In the genomic region with DNA sequence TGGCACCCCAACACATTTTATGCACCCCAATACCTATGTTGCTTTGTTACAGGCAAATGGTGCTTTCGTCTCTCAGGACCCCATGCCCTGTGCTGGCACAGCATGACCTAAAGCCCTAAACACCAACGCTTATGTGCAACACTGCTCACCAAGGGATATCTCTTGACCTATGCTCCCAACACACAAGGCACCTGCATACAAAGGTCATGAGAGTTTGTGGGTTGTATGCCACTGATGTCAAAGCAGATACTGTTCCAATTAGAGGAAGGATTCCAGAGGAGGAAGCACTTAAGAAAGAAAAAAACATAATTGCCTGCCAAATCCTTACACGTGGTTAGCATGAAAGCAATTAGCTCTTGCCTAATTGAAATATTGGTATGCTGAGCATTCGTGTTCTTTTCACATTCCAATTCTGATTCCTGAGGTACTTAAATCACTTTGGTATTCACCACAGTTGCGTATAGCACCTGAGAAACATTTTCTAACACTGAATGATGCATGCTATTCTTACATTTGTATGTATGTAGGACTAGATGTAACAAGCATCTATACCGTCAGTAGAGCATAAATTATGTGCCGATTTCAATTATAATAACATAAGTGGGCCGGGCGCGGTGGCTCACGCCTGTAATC, we compare ENCODE assay signal across 19 cellular contexts. TPM values are rescaled to one million over a fixed set of nuclear protein-coding genes. Genes with fewer than 3 reads are reported as not detected.
"Had no signal": no experiment of that assay in that cellular context is flagged by ENCODE, and none has a peak within 500 bp of the region (broad histone marks: within the 10 kb centered on the region; RNA-seq: fewer than 3 reads in every experiment).

No MANE protein-coding gene starts in this region.

RNA-seq across cellular contexts. Expression of a gene that starts 14.3 kb away (rescaled TPM):
- total RNA-seq: naive thymus-derived CD8-positive, alpha-beta T cell; natural killer cell treated with Interleukin-12 subunit alpha and Interleukin-12 subunit beta and Interleukin-15 and Interleukin-18, amount 100 ng/mL, for 72 hours; omental fat pad; osteocyte; pancreas; posterior vena cava; pulmonary artery endothelial cell; right atrium auricular region; sigmoid colon; skeletal muscle tissue; stomach; subcutaneous adipose tissue; temporal lobe; thoracic aorta; thyroid gland; upper lobe of left lung; urinary bladder; uterus had no signal
- polyA plus RNA-seq: naive thymus-derived CD8-positive, alpha-beta T cell; sigmoid colon; small intestine; stomach; urinary bladder had no signal
